ENCODE assay signal across 15 cellular contexts in genomic region chr5:142427529-142427928, GRCh38.
"Had no signal": no experiment of that assay in that cellular context is flagged by ENCODE, and none has a peak within 500 bp of the region (broad histone marks: within the 10 kb centered on the region; RNA-seq: fewer than 3 reads in every experiment).

No MANE protein-coding gene starts in this region.

- H3K27me3 ChIP-seq: pancreas, sigmoid colon, upper lobe of right lung had no signal

- H3K27ac ChIP-seq: neutrophil, pancreas, spleen, upper lobe of right lung had no signal

- H3K36me3 ChIP-seq: neutrophil, pancreas, sigmoid colon, spleen, upper lobe of right lung had no signal

- DNase-seq: activated CD4-positive, alpha-beta memory T cell treated with anti-CD3 and anti-CD28 coated beads, Interleukin-2, amount 10 ng/mL, durations not matched to agents 7 days and 5 days; activated CD4-positive, alpha-beta T cell treated with anti-CD3 and anti-CD28 coated beads for 36 hours; activated CD8-positive, alpha-beta memory T cell treated with anti-CD3 and anti-CD28 coated beads, Interleukin-2, amount 10 ng/mL, durations not matched to agents 7 days and 5 days; activated naive CD4-positive, alpha-beta T cell treated with anti-CD3 and anti-CD28 coated beads, Interleukin-2, amount 10 ng/mL, durations not matched to agents 7 days and 5 days; effector CD8-positive, alpha-beta T cell; naive thymus-derived CD4-positive, alpha-beta T cell; pancreas; sigmoid colon; spleen; stimulated activated CD4-positive, alpha-beta T cell treated with anti-CD3 and anti-CD28 coated beads, Interleukin-4, amount 100 ng/mL, for 4 hours; SW 1271; upper lobe of right lung had no signal

- H3K27me3 Mint-ChIP-seq: activated CD4-positive, alpha-beta memory T cell treated with anti-CD3 and anti-CD28 coated beads, Interleukin-2, amount 10 ng/mL, durations not matched to agents 7 days and 5 days; activated CD4-positive, alpha-beta T cell treated with anti-CD3 and anti-CD28 coated beads for 36 hours; activated CD8-positive, alpha-beta memory T cell treated with anti-CD3 and anti-CD28 coated beads, Interleukin-2, amount 10 ng/mL, durations not matched to agents 7 days and 5 days; naive thymus-derived CD4-positive, alpha-beta T cell had no signal

- H3K4me3 Mint-ChIP-seq: activated CD4-positive, alpha-beta memory T cell treated with anti-CD3 and anti-CD28 coated beads, Interleukin-2, amount 10 ng/mL, durations not matched to agents 7 days and 5 days; activated CD4-positive, alpha-beta T cell treated with anti-CD3 and anti-CD28 coated beads for 36 hours; activated CD8-positive, alpha-beta memory T cell treated with anti-CD3 and anti-CD28 coated beads, Interleukin-2, amount 10 ng/mL, durations not matched to agents 7 days and 5 days; activated naive CD4-positive, alpha-beta T cell treated with anti-CD3 and anti-CD28 coated beads, Interleukin-2, amount 10 ng/mL, durations not matched to agents 7 days and 5 days; memory B cell; stimulated activated memory B cell treated with anti-CD40 and anti-IgM and Interleukin-4, amounts not matched to agents 10 μg/mL and 1 μg/mL and 100 μg/mL, for 72 hours had no signal

- H3K4me1 ChIP-seq: pancreas, sigmoid colon had no signal

- H3K4me3 ChIP-seq: pancreas, sigmoid colon, spleen, upper lobe of right lung had no signal

- H3K27ac Mint-ChIP-seq: activated CD4-positive, alpha-beta T cell treated with anti-CD3 and anti-CD28 coated beads for 36 hours; activated CD8-positive, alpha-beta memory T cell treated with anti-CD3 and anti-CD28 coated beads, Interleukin-2, amount 10 ng/mL, durations not matched to agents 7 days and 5 days; memory B cell; stimulated activated memory B cell treated with anti-CD40 and anti-IgM and Interleukin-4, amounts not matched to agents 10 μg/mL and 1 μg/mL and 100 μg/mL, for 72 hours had no signal

- H3K36me3 Mint-ChIP-seq: stimulated activated memory B cell treated with anti-CD40 and anti-IgM and Interleukin-4, amounts not matched to agents 10 μg/mL and 1 μg/mL and 100 μg/mL, for 72 hours had no signal

- H3K9me3 ChIP-seq: neutrophil, pancreas, sigmoid colon, upper lobe of right lung had no signal

- H3K9me3 Mint-ChIP-seq: memory B cell; stimulated activated memory B cell treated with anti-CD40 and anti-IgM and Interleukin-4, amounts not matched to agents 10 μg/mL and 1 μg/mL and 100 μg/mL, for 72 hours had no signal
